19 cellular contexts compared by ENCODE assay signal in genomic region chr10:19498348-19499290, GRCh38.
DNase-seq lines count a peak whose midpoint lies in the region; TF ChIP-seq lines count a peak whose summit lies in the region.
"Had no signal": no experiment of that assay in that cellular context is flagged by ENCODE, and none has a peak within 500 bp of the region (broad histone marks: within the 10 kb centered on the region; RNA-seq: fewer than 3 reads in every experiment).

No MANE protein-coding gene starts in this region.

- H3K9me3 ChIP-seq in adipocyte (ENCODE audit: control insufficient read depth, low read length) (no peaks in the 10 kb centered on the region), smooth muscle cell (replicated peaks; ENCODE audit: low read depth) (no peaks in the 10 kb centered on the region)
- H3K9me3 ChIP-seq: HAP-1, thyroid gland had no signal

- no peaks in the 10 kb centered on the region for H4K20me1 ChIP-seq in smooth muscle cell (ENCODE audit: low read depth)

- H3F3A ChIP-seq in smooth muscle cell (ENCODE audit: low read depth), result no peaks in the 10 kb centered on the region

- H2AFZ ChIP-seq in smooth muscle cell (ENCODE audit: low read depth), result peak overlapping the region; percentile 16

- H3K27me3 ChIP-seq in adipocyte (replicated peaks; ENCODE audit: control insufficient read depth, insufficient read depth, low read length) (no peaks in the 10 kb centered on the region), smooth muscle cell (ENCODE audit: low read depth) (no peaks in the 10 kb centered on the region)
- H3K27me3 ChIP-seq: thyroid gland had no signal

- no peak for TF ChIP-seq CTCF in LNCaP clone FGC (IDR thresholded peaks at IDR 0.05; ENCODE audit: control insufficient read depth, extremely low read depth, insufficient read depth)
- TF ChIP-seq CTCF in fibroblast of the aortic adventitia (IDR thresholded peaks at IDR 0.05; ENCODE audit: insufficient read depth, low read length), result no peak
- TF ChIP-seq CTCF in smooth muscle cell (IDR thresholded peaks at IDR 0.05; ENCODE audit: borderline replicate concordance, insufficient read depth, poor library complexity, severe bottlenecking), result no peak

- H3K27ac ChIP-seq in smooth muscle cell (ENCODE audit: low read depth), result no peak overlapping the region
- H3K27ac ChIP-seq: thyroid gland had no signal

- H3K9ac ChIP-seq in adipocyte (ENCODE audit: low read length) (no peak overlapping the region), smooth muscle cell (ENCODE audit: low read depth) (no peak overlapping the region)

- H3K4me3 ChIP-seq in LNCaP clone FGC (ENCODE audit: low read depth, low read length), result no peak overlapping the region
- H3K4me3 ChIP-seq in adipocyte (ENCODE audit: low read length), result no peak overlapping the region
- H3K4me3 ChIP-seq in fibroblast of the aortic adventitia (ENCODE audit: low read depth, low read length), result no peak overlapping the region
- no peak overlapping the region for H3K4me3 ChIP-seq in smooth muscle cell
- H3K4me3 ChIP-seq: HAP-1, thyroid gland had no signal

- WGBS in smooth muscle cell (ENCODE audit: low lambda C conversion rate), result 91% methylated on average over 1 of the region's 1 CpG

- H3K4me1 ChIP-seq in adipocyte (ENCODE audit: control insufficient read depth, insufficient read depth, low read length) (peaks cover 17% of the 10 kb centered on the region), smooth muscle cell (ENCODE audit: low read depth) (no peaks in the 10 kb centered on the region)
- H3K4me1 ChIP-seq: HAP-1, thyroid gland had no signal

- DNase-seq in LNCaP clone FGC (ENCODE audit: low read depth), result peak; percentile 60
- peak; percentile 1 for DNase-seq in adipocyte (ENCODE audit: low read depth)
- peak; percentile 16 for DNase-seq in fibroblast of the aortic adventitia (ENCODE audit: low read depth)
- no peak for DNase-seq in smooth muscle cell (lab: John Stamatoyannopoulos, UW; ENCODE audit: unreplicated experiment)
- no peak for DNase-seq in HCEC 1CT
- DNase-seq in HuH-7.5 (ENCODE audit: low spot score), result no peak
- DNase-seq in stimulated activated CD4-positive, alpha-beta T cell treated with anti-CD3 and anti-CD28 coated beads, Interleukin-15, amount 100 ng/mL, for 24 hours, result no peak
- DNase-seq: activated CD4-positive, alpha-beta T cell treated with anti-CD3 and anti-CD28 coated beads, Interleukin-2, amount 10 ng/mL, durations not matched to agents 24 days and 14 days; AML-193; left colon; MM.1S; natural killer cell; NCI-H146; NCI-H2171; NCI-H69; SHP77; stimulated activated naive CD4-positive, alpha-beta T cell; thyroid gland had no signal

- H3K36me3 ChIP-seq in adipocyte (ENCODE audit: control insufficient read depth, insufficient read depth, low read length, severe bottlenecking), result no peaks in the 10 kb centered on the region
- H3K36me3 ChIP-seq in smooth muscle cell (ENCODE audit: low read depth), result no peaks in the 10 kb centered on the region
- H3K36me3 ChIP-seq: HAP-1, thyroid gland had no signal

- no peaks in the 10 kb centered on the region for H3K79me2 ChIP-seq in smooth muscle cell (ENCODE audit: low read depth)

- no peak overlapping the region for H3K4me2 ChIP-seq in smooth muscle cell

Comparison
In these comparisons a context has a peak if more than half of its experiments do, and no peak if none do; other contexts are left out.
1. DNase-seq: peak in LNCaP clone FGC (single experiment), adipocyte (single experiment) and fibroblast of the aortic adventitia (single experiment); none in smooth muscle cell (single experiment), HCEC 1CT (single experiment), HuH-7.5 (single experiment) and stimulated activated CD4-positive, alpha-beta T cell treated with anti-CD3 and anti-CD28 coated beads, Interleukin-15, amount 100 ng/mL, for 24 hours (single experiment).